ENCODE assay signal across 1 cellular context in the genomic region with DNA sequence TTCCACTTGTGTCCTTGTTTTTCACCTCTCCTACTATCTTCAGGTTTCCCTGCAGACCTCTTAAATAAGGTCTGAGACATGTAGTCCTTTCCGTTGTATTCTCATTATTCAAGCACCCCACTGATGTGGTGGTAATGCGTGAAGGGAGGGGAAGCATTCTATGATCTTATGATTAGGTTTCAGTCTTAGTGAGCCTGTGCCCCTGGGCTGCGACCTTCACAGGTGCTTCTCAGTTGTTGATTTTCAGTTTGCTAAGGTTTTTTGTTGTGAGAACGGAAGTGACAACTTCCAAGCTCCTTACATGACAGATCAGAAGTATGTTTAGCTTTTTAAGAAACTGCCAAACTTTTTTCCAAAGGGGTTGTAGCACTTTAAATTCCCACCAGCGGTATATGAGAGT.
TF ChIP-seq lines count a peak whose summit lies in the region.

No MANE protein-coding gene starts in this region.

TF ChIP-seq in GM12878, 131 proteins besides CTCF, POLR2A, EP300 and RAD21 (continued from another document and continues in another):
- TF ChIP-seq ZNF592 (IDR thresholded peaks at IDR 0.05) (no peak), SMC3 (IDR thresholded peaks at IDR 0.05; ENCODE audit: borderline replicate concordance, low read length) (no peak), ZBED1 (IDR thresholded peaks at IDR 0.05; ENCODE audit: borderline replicate concordance) (no peak), SIN3A (IDR thresholded peaks at IDR 0.05; ENCODE audit: low read depth, low read length) (no peak), PRDM15 (CRISPR knock-in tag; IDR thresholded peaks at IDR 0.05) (no peak), SRF (IDR thresholded peaks at IDR 0.05; ENCODE audit: low read depth in 2 of 2, low read length in 2 of 2) (no peak), KAT2A (conservative IDR thresholded peaks at IDR 0.05; ENCODE audit: control insufficient read depth, low read depth, low read length) (no peak), BRCA1 (IDR thresholded peaks at IDR 0.05; ENCODE audit: low read depth, low read length) (no peak), BHLHE40 (IDR thresholded peaks at IDR 0.05; ENCODE audit: borderline replicate concordance in 1 of 2, low read depth in 2 of 2, low read length in 1 of 2) (no peak; a peak in 1 of 4 replicates), SP1 (IDR thresholded peaks at IDR 0.05; ENCODE audit: low read depth, low read length) (no peak), FOXM1 (IDR thresholded peaks at IDR 0.05; ENCODE audit: low read depth, low read length) (peak; percentile 48; the same call in 1 of the 2 replicates), LARP7 (IDR thresholded peaks at IDR 0.05) (no peak), CHD4 (IDR thresholded peaks at IDR 0.05) (no peak), SREBF2 (IDR thresholded peaks at IDR 0.05; ENCODE audit: low read length) (no peak), FOXK2 (IDR thresholded peaks at IDR 0.05) (no peak), TCF3 (IDR thresholded peaks at IDR 0.05; ENCODE audit: borderline replicate concordance, insufficient read depth, low read depth, low read length) (no peak), RB1 (IDR thresholded peaks at IDR 0.05; ENCODE audit: borderline replicate concordance) (no peak), CREB1 (IDR thresholded peaks at IDR 0.05; ENCODE audit: low read depth) (0 out of 2 replicates have a peak, but pooled peaks have one; percentile 6), BCL3 (IDR thresholded peaks at IDR 0.05; ENCODE audit: borderline replicate concordance, insufficient read depth, low read depth, low read length, poor library complexity, severe bottlenecking) (no peak), ETV6 (conservative IDR thresholded peaks at IDR 0.05 in 1 of 2, IDR thresholded peaks at IDR 0.05 in 1 of 2; ENCODE audit: borderline replicate concordance in 1 of 2, low read depth in 1 of 2) (peak in 1 of 2 experiments; percentile 47; a peak in 1 of 4 replicates), CHD2 (IDR thresholded peaks at IDR 0.05; ENCODE audit: borderline replicate concordance, low read depth, low read length) (no peak), TAF1 (IDR thresholded peaks at IDR 0.05; ENCODE audit: borderline replicate concordance, low read depth, low read length) (no peak), ZZZ3 (IDR thresholded peaks at IDR 0.05; ENCODE audit: control insufficient read depth, insufficient read length, low read depth) (no peak), POLR2AphosphoS5 (IDR thresholded peaks at IDR 0.05; ENCODE audit: low read length) (no peak), MTA3 (IDR thresholded peaks at IDR 0.05; ENCODE audit: borderline replicate concordance, low read length) (0 out of 2 replicates have a peak, but pooled peaks have one; percentile 54), RCOR1 (conservative IDR thresholded peaks at IDR 0.05; ENCODE audit: low read depth, low read length) (no peak), ZBTB33 (IDR thresholded peaks at IDR 0.05) (no peak), CBFB (IDR thresholded peaks at IDR 0.05; ENCODE audit: low read depth) (no peak), MEF2B (IDR thresholded peaks at IDR 0.05; ENCODE audit: partially characterized antibody, poor library complexity, severe bottlenecking) (no peak)
- TF ChIP-seq, protein P1, sequence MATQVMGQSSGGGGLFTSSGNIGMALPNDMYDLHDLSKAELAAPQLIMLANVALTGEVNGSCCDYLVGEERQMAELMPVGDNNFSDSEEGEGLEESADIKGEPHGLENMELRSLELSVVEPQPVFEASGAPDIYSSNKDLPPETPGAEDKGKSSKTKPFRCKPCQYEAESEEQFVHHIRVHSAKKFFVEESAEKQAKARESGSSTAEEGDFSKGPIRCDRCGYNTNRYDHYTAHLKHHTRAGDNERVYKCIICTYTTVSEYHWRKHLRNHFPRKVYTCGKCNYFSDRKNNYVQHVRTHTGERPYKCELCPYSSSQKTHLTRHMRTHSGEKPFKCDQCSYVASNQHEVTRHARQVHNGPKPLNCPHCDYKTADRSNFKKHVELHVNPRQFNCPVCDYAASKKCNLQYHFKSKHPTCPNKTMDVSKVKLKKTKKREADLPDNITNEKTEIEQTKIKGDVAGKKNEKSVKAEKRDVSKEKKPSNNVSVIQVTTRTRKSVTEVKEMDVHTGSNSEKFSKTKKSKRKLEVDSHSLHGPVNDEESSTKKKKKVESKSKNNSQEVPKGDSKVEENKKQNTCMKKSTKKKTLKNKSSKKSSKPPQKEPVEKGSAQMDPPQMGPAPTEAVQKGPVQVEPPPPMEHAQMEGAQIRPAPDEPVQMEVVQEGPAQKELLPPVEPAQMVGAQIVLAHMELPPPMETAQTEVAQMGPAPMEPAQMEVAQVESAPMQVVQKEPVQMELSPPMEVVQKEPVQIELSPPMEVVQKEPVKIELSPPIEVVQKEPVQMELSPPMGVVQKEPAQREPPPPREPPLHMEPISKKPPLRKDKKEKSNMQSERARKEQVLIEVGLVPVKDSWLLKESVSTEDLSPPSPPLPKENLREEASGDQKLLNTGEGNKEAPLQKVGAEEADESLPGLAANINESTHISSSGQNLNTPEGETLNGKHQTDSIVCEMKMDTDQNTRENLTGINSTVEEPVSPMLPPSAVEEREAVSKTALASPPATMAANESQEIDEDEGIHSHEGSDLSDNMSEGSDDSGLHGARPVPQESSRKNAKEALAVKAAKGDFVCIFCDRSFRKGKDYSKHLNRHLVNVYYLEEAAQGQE (IDR thresholded peaks at IDR 0.05; ENCODE audit: low read depth, low read length), result no peak
- TF ChIP-seq, protein P2, sequence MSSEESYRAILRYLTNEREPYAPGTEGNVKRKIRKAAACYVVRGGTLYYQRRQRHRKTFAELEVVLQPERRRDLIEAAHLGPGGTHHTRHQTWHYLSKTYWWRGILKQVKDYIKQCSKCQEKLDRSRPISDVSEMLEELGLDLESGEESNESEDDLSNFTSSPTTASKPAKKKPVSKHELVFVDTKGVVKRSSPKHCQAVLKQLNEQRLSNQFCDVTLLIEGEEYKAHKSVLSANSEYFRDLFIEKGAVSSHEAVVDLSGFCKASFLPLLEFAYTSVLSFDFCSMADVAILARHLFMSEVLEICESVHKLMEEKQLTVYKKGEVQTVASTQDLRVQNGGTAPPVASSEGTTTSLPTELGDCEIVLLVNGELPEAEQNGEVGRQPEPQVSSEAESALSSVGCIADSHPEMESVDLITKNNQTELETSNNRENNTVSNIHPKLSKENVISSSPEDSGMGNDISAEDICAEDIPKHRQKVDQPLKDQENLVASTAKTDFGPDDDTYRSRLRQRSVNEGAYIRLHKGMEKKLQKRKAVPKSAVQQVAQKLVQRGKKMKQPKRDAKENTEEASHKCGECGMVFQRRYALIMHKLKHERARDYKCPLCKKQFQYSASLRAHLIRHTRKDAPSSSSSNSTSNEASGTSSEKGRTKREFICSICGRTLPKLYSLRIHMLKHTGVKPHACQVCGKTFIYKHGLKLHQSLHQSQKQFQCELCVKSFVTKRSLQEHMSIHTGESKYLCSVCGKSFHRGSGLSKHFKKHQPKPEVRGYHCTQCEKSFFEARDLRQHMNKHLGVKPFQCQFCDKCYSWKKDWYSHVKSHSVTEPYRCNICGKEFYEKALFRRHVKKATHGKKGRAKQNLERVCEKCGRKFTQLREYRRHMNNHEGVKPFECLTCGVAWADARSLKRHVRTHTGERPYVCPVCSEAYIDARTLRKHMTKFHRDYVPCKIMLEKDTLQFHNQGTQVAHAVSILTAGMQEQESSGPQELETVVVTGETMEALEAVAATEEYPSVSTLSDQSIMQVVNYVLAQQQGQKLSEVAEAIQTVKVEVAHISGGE (CRISPR knock-in tag; IDR thresholded peaks at IDR 0.05), result no peak
- TF ChIP-seq, protein P3, sequence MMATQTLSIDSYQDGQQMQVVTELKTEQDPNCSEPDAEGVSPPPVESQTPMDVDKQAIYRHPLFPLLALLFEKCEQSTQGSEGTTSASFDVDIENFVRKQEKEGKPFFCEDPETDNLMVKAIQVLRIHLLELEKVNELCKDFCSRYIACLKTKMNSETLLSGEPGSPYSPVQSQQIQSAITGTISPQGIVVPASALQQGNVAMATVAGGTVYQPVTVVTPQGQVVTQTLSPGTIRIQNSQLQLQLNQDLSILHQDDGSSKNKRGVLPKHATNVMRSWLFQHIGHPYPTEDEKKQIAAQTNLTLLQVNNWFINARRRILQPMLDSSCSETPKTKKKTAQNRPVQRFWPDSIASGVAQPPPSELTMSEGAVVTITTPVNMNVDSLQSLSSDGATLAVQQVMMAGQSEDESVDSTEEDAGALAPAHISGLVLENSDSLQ (IDR thresholded peaks at IDR 0.05), result no peak
